Comparison of ENCODE assay signal across 1 cellular context in genomic region chr11:2886191-2886894, GRCh38.
TF ChIP-seq lines count a peak whose summit lies in the region.

No MANE protein-coding gene starts in this region.

TF ChIP-seq in WTC11, 78 proteins besides CTCF, POLR2A, EP300 and RAD21 (continued from another document and continues in another):
- TF ChIP-seq FOXP1 (CRISPR knock-in tag; IDR thresholded peaks at IDR 0.05; ENCODE audit: borderline replicate concordance) (peak; percentile 61; the same call in 1 of the 2 replicates), TP53 (CRISPR knock-in tag; IDR thresholded peaks at IDR 0.05) (no peak), OVOL2 (CRISPR knock-in tag; IDR thresholded peaks at IDR 0.05; ENCODE audit: borderline replicate concordance) (no peak), ZNF425 (CRISPR knock-in tag; conservative IDR thresholded peaks at IDR 0.05) (no peak), JUN (CRISPR knock-in tag; IDR thresholded peaks at IDR 0.05) (no peak), TEAD4 (CRISPR knock-in tag; IDR thresholded peaks at IDR 0.05) (no peak), FOXP4 (CRISPR knock-in tag; IDR thresholded peaks at IDR 0.05) (peak; percentile 57; the same call in 1 of the 2 replicates), IRF2 (CRISPR knock-in tag; IDR thresholded peaks at IDR 0.05; ENCODE audit: borderline replicate concordance, low read depth) (no peak), NR3C1 (CRISPR knock-in tag; conservative IDR thresholded peaks at IDR 0.05; ENCODE audit: low read depth) (no peak), ATF1 (CRISPR knock-in tag; IDR thresholded peaks at IDR 0.05) (no peak), TEAD1 (CRISPR knock-in tag; IDR thresholded peaks at IDR 0.05) (no peak), CBFB (CRISPR knock-in tag; IDR thresholded peaks at IDR 0.05; ENCODE audit: low read depth) (no peak), KAT7 (CRISPR knock-in tag; IDR thresholded peaks at IDR 0.05; ENCODE audit: borderline replicate concordance) (no peak), E2F1 (CRISPR knock-in tag; IDR thresholded peaks at IDR 0.05) (no peak), ZNF423 (CRISPR knock-in tag; IDR thresholded peaks at IDR 0.05) (0 out of 2 replicates have a peak, but pooled peaks have one; percentile 20), ZNF138 (CRISPR knock-in tag; conservative IDR thresholded peaks at IDR 0.05) (peak; percentile 70; the same call in 1 of the 2 replicates), ETV6 (CRISPR knock-in tag; IDR thresholded peaks at IDR 0.05) (no peak), SP1 (CRISPR knock-in tag; conservative IDR thresholded peaks at IDR 0.05) (no peak), MYBL2 (CRISPR knock-in tag; IDR thresholded peaks at IDR 0.05) (no peak), NFYB (CRISPR knock-in tag; conservative IDR thresholded peaks at IDR 0.05; ENCODE audit: low read depth) (no peak), ZBTB43 (CRISPR knock-in tag; IDR thresholded peaks at IDR 0.05) (0 out of 2 replicates have a peak, but pooled peaks have one; percentile 56), MXD4 (CRISPR knock-in tag; IDR thresholded peaks at IDR 0.05; ENCODE audit: borderline replicate concordance) (no peak), NR2C2 (CRISPR knock-in tag; IDR thresholded peaks at IDR 0.05) (no peak), ATF2 (CRISPR knock-in tag; IDR thresholded peaks at IDR 0.05; ENCODE audit: borderline replicate concordance, low read depth) (no peak), RELA (CRISPR knock-in tag; IDR thresholded peaks at IDR 0.05; ENCODE audit: borderline replicate concordance) (no peak), FOXK1 (CRISPR knock-in tag; IDR thresholded peaks at IDR 0.05) (0 out of 2 replicates have a peak, but pooled peaks have one; percentile 20), USF2 (CRISPR knock-in tag; IDR thresholded peaks at IDR 0.05) (0 out of 2 replicates have a peak, but pooled peaks have one; percentile 29), RORB (CRISPR knock-in tag; IDR thresholded peaks at IDR 0.05) (no peak), ZNF317 (CRISPR knock-in tag; IDR thresholded peaks at IDR 0.05; ENCODE audit: borderline replicate concordance, low read depth) (0 out of 2 replicates have a peak, but pooled peaks have one; percentile 52), CREB1 (CRISPR knock-in tag; IDR thresholded peaks at IDR 0.05) (no peak), ESRRA (CRISPR knock-in tag; IDR thresholded peaks at IDR 0.05; ENCODE audit: borderline replicate concordance) (no peak)
- TF ChIP-seq, protein P1, sequence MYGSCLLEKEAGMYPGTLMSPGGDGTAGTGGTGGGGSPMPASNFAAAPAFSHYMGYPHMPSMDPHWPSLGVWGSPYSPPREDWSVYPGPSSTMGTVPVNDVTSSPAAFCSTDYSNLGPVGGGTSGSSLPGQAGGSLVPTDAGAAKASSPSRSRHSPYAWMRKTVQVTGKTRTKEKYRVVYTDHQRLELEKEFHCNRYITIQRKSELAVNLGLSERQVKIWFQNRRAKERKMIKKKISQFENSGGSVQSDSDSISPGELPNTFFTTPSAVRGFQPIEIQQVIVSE (CRISPR knock-in tag; IDR thresholded peaks at IDR 0.05; ENCODE audit: borderline replicate concordance), result no peak
- TF ChIP-seq, protein P2, sequence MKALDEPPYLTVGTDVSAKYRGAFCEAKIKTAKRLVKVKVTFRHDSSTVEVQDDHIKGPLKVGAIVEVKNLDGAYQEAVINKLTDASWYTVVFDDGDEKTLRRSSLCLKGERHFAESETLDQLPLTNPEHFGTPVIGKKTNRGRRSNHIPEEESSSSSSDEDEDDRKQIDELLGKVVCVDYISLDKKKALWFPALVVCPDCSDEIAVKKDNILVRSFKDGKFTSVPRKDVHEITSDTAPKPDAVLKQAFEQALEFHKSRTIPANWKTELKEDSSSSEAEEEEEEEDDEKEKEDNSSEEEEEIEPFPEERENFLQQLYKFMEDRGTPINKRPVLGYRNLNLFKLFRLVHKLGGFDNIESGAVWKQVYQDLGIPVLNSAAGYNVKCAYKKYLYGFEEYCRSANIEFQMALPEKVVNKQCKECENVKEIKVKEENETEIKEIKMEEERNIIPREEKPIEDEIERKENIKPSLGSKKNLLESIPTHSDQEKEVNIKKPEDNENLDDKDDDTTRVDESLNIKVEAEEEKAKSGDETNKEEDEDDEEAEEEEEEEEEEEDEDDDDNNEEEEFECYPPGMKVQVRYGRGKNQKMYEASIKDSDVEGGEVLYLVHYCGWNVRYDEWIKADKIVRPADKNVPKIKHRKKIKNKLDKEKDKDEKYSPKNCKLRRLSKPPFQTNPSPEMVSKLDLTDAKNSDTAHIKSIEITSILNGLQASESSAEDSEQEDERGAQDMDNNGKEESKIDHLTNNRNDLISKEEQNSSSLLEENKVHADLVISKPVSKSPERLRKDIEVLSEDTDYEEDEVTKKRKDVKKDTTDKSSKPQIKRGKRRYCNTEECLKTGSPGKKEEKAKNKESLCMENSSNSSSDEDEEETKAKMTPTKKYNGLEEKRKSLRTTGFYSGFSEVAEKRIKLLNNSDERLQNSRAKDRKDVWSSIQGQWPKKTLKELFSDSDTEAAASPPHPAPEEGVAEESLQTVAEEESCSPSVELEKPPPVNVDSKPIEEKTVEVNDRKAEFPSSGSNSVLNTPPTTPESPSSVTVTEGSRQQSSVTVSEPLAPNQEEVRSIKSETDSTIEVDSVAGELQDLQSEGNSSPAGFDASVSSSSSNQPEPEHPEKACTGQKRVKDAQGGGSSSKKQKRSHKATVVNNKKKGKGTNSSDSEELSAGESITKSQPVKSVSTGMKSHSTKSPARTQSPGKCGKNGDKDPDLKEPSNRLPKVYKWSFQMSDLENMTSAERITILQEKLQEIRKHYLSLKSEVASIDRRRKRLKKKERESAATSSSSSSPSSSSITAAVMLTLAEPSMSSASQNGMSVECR (CRISPR knock-in tag; IDR thresholded peaks at IDR 0.05; ENCODE audit: borderline replicate concordance), result no peak
- TF ChIP-seq, protein P3, sequence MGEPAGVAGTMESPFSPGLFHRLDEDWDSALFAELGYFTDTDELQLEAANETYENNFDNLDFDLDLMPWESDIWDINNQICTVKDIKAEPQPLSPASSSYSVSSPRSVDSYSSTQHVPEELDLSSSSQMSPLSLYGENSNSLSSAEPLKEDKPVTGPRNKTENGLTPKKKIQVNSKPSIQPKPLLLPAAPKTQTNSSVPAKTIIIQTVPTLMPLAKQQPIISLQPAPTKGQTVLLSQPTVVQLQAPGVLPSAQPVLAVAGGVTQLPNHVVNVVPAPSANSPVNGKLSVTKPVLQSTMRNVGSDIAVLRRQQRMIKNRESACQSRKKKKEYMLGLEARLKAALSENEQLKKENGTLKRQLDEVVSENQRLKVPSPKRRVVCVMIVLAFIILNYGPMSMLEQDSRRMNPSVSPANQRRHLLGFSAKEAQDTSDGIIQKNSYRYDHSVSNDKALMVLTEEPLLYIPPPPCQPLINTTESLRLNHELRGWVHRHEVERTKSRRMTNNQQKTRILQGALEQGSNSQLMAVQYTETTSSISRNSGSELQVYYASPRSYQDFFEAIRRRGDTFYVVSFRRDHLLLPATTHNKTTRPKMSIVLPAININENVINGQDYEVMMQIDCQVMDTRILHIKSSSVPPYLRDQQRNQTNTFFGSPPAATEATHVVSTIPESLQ (CRISPR knock-in tag; IDR thresholded peaks at IDR 0.05), result no peak
- TF ChIP-seq, protein P4, sequence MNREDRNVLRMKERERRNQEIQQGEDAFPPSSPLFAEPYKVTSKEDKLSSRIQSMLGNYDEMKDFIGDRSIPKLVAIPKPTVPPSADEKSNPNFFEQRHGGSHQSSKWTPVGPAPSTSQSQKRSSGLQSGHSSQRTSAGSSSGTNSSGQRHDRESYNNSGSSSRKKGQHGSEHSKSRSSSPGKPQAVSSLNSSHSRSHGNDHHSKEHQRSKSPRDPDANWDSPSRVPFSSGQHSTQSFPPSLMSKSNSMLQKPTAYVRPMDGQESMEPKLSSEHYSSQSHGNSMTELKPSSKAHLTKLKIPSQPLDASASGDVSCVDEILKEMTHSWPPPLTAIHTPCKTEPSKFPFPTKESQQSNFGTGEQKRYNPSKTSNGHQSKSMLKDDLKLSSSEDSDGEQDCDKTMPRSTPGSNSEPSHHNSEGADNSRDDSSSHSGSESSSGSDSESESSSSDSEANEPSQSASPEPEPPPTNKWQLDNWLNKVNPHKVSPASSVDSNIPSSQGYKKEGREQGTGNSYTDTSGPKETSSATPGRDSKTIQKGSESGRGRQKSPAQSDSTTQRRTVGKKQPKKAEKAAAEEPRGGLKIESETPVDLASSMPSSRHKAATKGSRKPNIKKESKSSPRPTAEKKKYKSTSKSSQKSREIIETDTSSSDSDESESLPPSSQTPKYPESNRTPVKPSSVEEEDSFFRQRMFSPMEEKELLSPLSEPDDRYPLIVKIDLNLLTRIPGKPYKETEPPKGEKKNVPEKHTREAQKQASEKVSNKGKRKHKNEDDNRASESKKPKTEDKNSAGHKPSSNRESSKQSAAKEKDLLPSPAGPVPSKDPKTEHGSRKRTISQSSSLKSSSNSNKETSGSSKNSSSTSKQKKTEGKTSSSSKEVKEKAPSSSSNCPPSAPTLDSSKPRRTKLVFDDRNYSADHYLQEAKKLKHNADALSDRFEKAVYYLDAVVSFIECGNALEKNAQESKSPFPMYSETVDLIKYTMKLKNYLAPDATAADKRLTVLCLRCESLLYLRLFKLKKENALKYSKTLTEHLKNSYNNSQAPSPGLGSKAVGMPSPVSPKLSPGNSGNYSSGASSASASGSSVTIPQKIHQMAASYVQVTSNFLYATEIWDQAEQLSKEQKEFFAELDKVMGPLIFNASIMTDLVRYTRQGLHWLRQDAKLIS (CRISPR knock-in tag; IDR thresholded peaks at IDR 0.05; ENCODE audit: borderline replicate concordance), result 0 out of 2 replicates have a peak, but pooled peaks have one; percentile 28
